8 cellular contexts compared by ENCODE assay signal in genomic region chr16:71467810-71468209, GRCh38. TPM values are rescaled to one million over a fixed set of nuclear protein-coding genes. Genes with fewer than 3 reads are reported as not detected.
DNase-seq lines count a peak whose midpoint lies in the region; ATAC-seq and TF ChIP-seq lines count a peak whose summit lies in the region.

No MANE protein-coding gene starts in this region.

- no peaks in the 10 kb centered on the region for H3K9me3 Mint-ChIP-seq in naive B cell

- peaks cover 0 to 5% (median 4%) of the 10 kb centered on the region in 3 donors for H3K4me1 Mint-ChIP-seq in naive B cell

- H3K4me3 Mint-ChIP-seq in naive B cell, result no peak overlapping the region

- H3K27me3 Mint-ChIP-seq in naive B cell, result no peaks in the 10 kb centered on the region

- no peaks in the 10 kb centered on the region for H3K36me3 ChIP-seq in adipocyte (ENCODE audit: control insufficient read depth, insufficient read depth, low read length, severe bottlenecking)
- no peaks in the 10 kb centered on the region for H3K36me3 ChIP-seq in colonic mucosa

- no peak overlapping the region for H3K27ac Mint-ChIP-seq in naive B cell

- H3K9me3 ChIP-seq in adipocyte (ENCODE audit: control insufficient read depth, low read length) (no peaks in the 10 kb centered on the region), colonic mucosa (no peaks in the 10 kb centered on the region)

- no peaks in the 10 kb centered on the region for H3K27me3 ChIP-seq in adipocyte (replicated peaks; ENCODE audit: control insufficient read depth, insufficient read depth, low read length)
- no peaks in the 10 kb centered on the region for H3K27me3 ChIP-seq in colonic mucosa

- DNase-seq in Daoy (ENCODE audit: low read depth) (peak; percentile 8), NOMO-1 (lab: John Stamatoyannopoulos, UW; ENCODE audit: unreplicated experiment in 2 of 2) (peak; percentile 5 to 35), adipocyte (ENCODE audit: low read depth) (peak; percentile 45), naive B cell (peak; percentile 18), NCI-H1105 (lab: John Stamatoyannopoulos, UW) (no peak), colonic mucosa (no peak), hippocampal formation (lab: John Stamatoyannopoulos, UW) (no peak)

- TF ChIP-seq CTCF in colonic mucosa (IDR thresholded peaks at IDR 0.05), result no peak

- no peak overlapping the region for H3K27ac ChIP-seq in colonic mucosa

- H3K36me3 Mint-ChIP-seq in naive B cell, result peaks cover 13 to 15% of the 10 kb centered on the region in 2 donors

- H3K4me1 ChIP-seq in adipocyte (ENCODE audit: control insufficient read depth, insufficient read depth, low read length), result peaks cover under 1% of the 10 kb centered on the region
- no peaks in the 10 kb centered on the region for H3K4me1 ChIP-seq in colonic mucosa

- intact Hi-C loops in colonic mucosa (cut with DNase I), result no loop called here

- H3K4me3 ChIP-seq in adipocyte (ENCODE audit: low read length), result no peak overlapping the region
- no peak overlapping the region for H3K4me3 ChIP-seq in colonic mucosa

- ATAC-seq in naive B cell (ENCODE audit: low read depth in 2 of 2) (no peak), GM21786 (IDR thresholded peaks at IDR 0.05; ENCODE audit: unreplicated experiment) (no peak)

- H3K9ac ChIP-seq in adipocyte (ENCODE audit: low read length), result no peak overlapping the region
- no peak overlapping the region for H3K9ac ChIP-seq in colonic mucosa (ENCODE audit: low read depth in 2 of 2, low read length in 2 of 2)

RNA-seq across cellular contexts. Expression of gene ZNF23, which starts 5.8 kb away (rescaled TPM):
- total RNA-seq in Daoy (2014; rRNA removed; shearing (Covaris generic)), result 9.6 and 11.5 TPM in 2 replicates
- polyA plus RNA-seq in naive B cell (ENCODE audit: low read depth in 6 of 6), result 10 to 100 TPM in 2 of 6 donors, 1 to 10 TPM in 4; 4.3 to 12.1 (median 7.3) TPM
- total RNA-seq in colonic mucosa, result 1 to 10 TPM; 5.8 to 6.4 TPM

RNA-seq across cellular contexts. Expression of gene ZNF19, which starts 21.3 kb away (rescaled TPM):
- 1.6 and 2.1 TPM in 2 replicates for total RNA-seq in Daoy (2014; rRNA removed; shearing (Covaris generic))
- polyA plus RNA-seq in naive B cell (ENCODE audit: low read depth in 6 of 6), result 1 to 10 TPM in 5 of 6 donors, not detected in 1; 1.6 to 3.5 (median 2.9) TPM
- 1 to 10 TPM; 3.5 to 4.1 TPM for total RNA-seq in colonic mucosa

RNA-seq across cellular contexts. Expression of gene TLE7, which starts 26.0 kb away (rescaled TPM):
- total RNA-seq in Daoy (2014; rRNA removed; shearing (Covaris generic)), result not detected in 2 replicates
- polyA plus RNA-seq in naive B cell (ENCODE audit: low read depth in 6 of 6), result not detected
- not detected for total RNA-seq in colonic mucosa

RNA-seq across cellular contexts. Expression of gene CHST4, which starts 58.4 kb away (rescaled TPM):
- 0.06 and 0.30 TPM in 2 replicates for total RNA-seq in Daoy (2014; rRNA removed; shearing (Covaris generic))
- polyA plus RNA-seq in naive B cell (ENCODE audit: low read depth in 6 of 6), result not detected
- total RNA-seq in colonic mucosa, result under 1 TPM in 1 of 2 donors, not detected in 1; 0.44 TPM

Comparison
In these comparisons a context has a peak if more than half of its experiments do, and no peak if none do; other contexts are left out.
1. DNase-seq: peak in Daoy (single experiment), NOMO-1 (2 of 2), adipocyte (single experiment) and naive B cell (single experiment); none in NCI-H1105 (single experiment), colonic mucosa (single experiment) and hippocampal formation (0 of 2).